8 cellular contexts compared by ENCODE assay signal in the genomic region with DNA sequence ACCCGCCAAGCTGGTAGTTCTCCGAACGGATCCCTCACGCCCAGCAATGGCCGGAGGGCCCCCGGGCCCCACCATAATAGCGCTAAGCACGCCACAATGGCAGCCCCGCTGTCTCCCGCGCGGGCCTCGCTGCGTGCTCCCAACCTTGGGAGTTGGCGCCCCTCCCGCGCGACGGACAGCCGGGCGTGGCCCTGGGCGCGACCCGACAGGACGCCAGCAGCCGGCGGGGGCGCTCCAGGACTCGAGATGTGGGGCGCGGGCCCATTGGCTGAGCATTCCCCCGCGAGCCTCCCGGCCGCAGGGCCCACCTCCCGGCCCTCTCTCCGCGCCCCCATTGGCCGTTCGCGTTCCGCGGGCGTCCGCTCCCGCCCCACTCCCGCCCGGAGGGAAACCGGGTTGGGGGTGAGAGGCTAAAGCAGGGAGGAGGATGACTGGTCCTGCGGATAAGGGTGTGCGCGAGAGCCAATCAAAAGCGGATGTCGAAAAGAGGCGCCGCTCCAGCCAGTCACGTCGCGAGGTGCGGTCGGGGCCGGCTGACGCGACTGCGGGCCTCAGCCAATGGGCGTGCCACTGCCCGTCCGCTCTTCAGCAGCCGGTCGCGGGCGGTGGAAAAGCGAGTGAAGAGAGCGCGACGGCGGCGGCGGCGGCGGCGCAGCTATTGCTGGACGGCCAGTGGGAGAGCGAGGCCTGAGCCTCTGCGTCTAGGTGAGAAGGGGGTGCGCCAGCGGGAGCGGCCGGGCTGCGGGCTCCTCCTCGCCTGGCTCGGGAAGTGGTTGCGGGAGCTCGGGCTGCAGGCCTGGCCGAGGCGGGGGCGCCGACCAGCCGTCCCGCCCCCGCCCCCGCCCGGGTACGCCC. TPM values are rescaled to one million over a fixed set of nuclear protein-coding genes. Genes with fewer than 3 reads are reported as not detected.
DNase-seq lines count a peak whose midpoint lies in the region; ATAC-seq and TF ChIP-seq lines count a peak whose summit lies in the region.

Gene FAR1, plus strand, starts transcription at position 567 of the 855 bp plus-strand sequence. CDS start 26,098 bp downstream, outside the sequence.

- no peaks in the 10 kb centered on the region for H3K9me3 ChIP-seq in uterus

- no peaks in the 10 kb centered on the region for H3K27me3 ChIP-seq in uterus

- intact Hi-C loops in T-helper 2 cell treated with Interferon-gamma antibody and Interleukin-4, amounts not matched to agents 100 ng/mL and 5 ng/mL, for 36 hours (cut with micrococcal nuclease) = loop anchor here (1.0 to 10.0 kb wide), 6 partner anchors 201 to 1236 kb away; partner anchors contain the start of genes BMAL1 and BTBD10
- intact Hi-C loops in left ventricle myocardium superior (cut with micrococcal nuclease) = no loop called here
- intact Hi-C loops in uterus (cut with DNase I; ENCODE audit: low total_unique reads) = no loop called here

- DNase-seq in NCI-H187 (lab: John Stamatoyannopoulos, UW) (peak; percentile 94 to 96), anterior cingulate cortex (lab: John Stamatoyannopoulos, UW) (peak; percentile 77 to 100 (median 99)), left ventricle myocardium superior (peak; percentile 99), pulmonary artery endothelial cell (ENCODE audit: low read depth, low spot score) (peak; percentile 97), uterus (peak; percentile 97 to 98)

- no peaks in the 10 kb centered on the region for H3K36me3 ChIP-seq in uterus

- peak; percentile 46 to 70 (median 68) for TF ChIP-seq CTCF in uterus (IDR thresholded peaks at IDR 0.05)

- peak; percentile 77 to 87 for TF ChIP-seq POLR2A in uterus (IDR thresholded peaks at IDR 0.05)

- H3K4me3 ChIP-seq in uterus = peak within 1 kb of the TSS; percentile 71 to 79

- no peaks in the 10 kb centered on the region for H3K4me1 ChIP-seq in uterus

- ATAC-seq in GM18499 (IDR thresholded peaks at IDR 0.05; ENCODE audit: insufficient read depth, unreplicated experiment) (peak; percentile 86), HG02938 (IDR thresholded peaks at IDR 0.05; ENCODE audit: unreplicated experiment) (peak; percentile 93), left ventricle myocardium superior (peak; percentile 99)

- peak within 1 kb of the TSS; percentile 85 to 96 for H3K27ac ChIP-seq in uterus

RNA-seq across cellular contexts. Expression of gene FAR1, which starts in this region (rescaled TPM):
- 61.1 and 65.4 TPM in 2 replicates for total RNA-seq in T-helper 2 cell treated with Interferon-gamma antibody and Interleukin-4, amounts not matched to agents 100 ng/mL and 5 ng/mL, for 36 hours
- total RNA-seq in left ventricle myocardium superior (37.0 TPM), pulmonary artery endothelial cell (62.1 and 81.7 TPM in 2 replicates), uterus (100 to 1,000 TPM in 1 of 4 donors, 10 to 100 TPM in 3; 34.8 to 148 (median 69.5) TPM)

Comparison
In these comparisons a context has a peak if more than half of its experiments do, and no peak if none do; other contexts are left out.
1. Peak in every context shown above with its lines: DNase-seq, ATAC-seq, H3K4me3 ChIP-seq and H3K27ac ChIP-seq.